Comparison of ENCODE assay signal across 8 cellular contexts in the genomic region with DNA sequence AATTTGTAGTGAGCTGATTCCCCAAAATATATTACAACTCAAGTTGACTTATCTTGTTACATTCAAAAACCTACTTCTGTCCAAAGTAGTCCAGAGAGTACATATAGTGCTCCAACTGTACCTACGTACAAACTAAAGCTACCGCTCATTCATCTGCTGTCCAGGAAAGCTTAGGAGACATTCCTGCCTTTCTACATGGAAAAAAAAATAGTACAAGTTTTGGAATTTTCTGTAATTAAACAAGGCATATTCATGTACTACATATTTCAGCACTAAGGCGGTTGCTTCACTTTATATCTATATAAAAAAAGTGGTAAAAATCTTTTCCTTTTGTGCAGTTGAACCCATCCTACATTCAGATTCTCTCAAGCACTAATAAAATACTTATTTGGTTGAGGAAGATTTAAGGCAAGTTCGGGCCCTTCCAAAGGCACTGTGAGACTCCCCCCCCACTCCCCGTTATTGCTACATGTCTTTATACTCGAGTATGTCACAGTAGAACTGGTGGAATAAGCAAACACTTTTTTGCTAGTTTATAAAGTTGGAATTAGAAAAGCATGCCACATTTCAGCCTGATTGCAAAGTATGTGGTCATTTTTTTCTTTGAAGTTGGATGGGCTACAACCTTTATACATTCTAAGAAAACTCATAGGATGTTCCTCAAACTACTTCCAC. TPM values are rescaled to one million over a fixed set of nuclear protein-coding genes. Genes with fewer than 3 reads are reported as not detected.
DNase-seq lines count a peak whose midpoint lies in the region; ATAC-seq and TF ChIP-seq lines count a peak whose summit lies in the region.

No MANE protein-coding gene starts in this region.

- H3K27me3 Mint-ChIP-seq in activated T-helper 17 cell treated with anti-CD3 and anti-CD28 coated beads, Interleukin-2, amount 50 U/mL, for 72 hours: no peaks in the 10 kb centered on the region
- H3K27me3 Mint-ChIP-seq in stimulated activated naive CD8-positive, alpha-beta T cell treated with anti-CD3 and anti-CD28 coated beads, Interleukin-15, amount 100 ng/mL, for 72 hours: no peaks in the 10 kb centered on the region

- H3K9me2 ChIP-seq in hepatocyte (replicated peaks; ENCODE audit: insufficient read depth): no peaks in the 10 kb centered on the region

- H4K20me1 ChIP-seq in hepatocyte (ENCODE audit: insufficient read depth, poor library complexity, severe bottlenecking): peaks cover 33% of the 10 kb centered on the region

- H3K27ac ChIP-seq in hepatocyte: peak overlapping the region; percentile 100

- H3K4me1 Mint-ChIP-seq in activated T-helper 17 cell treated with anti-CD3 and anti-CD28 coated beads, Interleukin-2, amount 50 U/mL, for 72 hours: peaks cover 29% of the 10 kb centered on the region
- peaks cover 51% of the 10 kb centered on the region for H3K4me1 Mint-ChIP-seq in stimulated activated naive CD8-positive, alpha-beta T cell treated with anti-CD3 and anti-CD28 coated beads, Interleukin-15, amount 100 ng/mL, for 72 hours

- H3K9me3 ChIP-seq in hepatocyte (ENCODE audit: low read depth): no peaks in the 10 kb centered on the region

- H3K4me2 ChIP-seq in hepatocyte: peak overlapping the region; percentile 77

- peaks cover 78% of the 10 kb centered on the region for H3K36me3 Mint-ChIP-seq in activated T-helper 17 cell treated with anti-CD3 and anti-CD28 coated beads, Interleukin-2, amount 50 U/mL, for 72 hours (ENCODE audit: low read depth)

- peaks cover 41% of the 10 kb centered on the region for H3K79me2 ChIP-seq in hepatocyte

- WGBS in hepatocyte (ENCODE audit: low lambda C conversion rate, missing lambda C conversion rate): 10% methylated on average over 6 of the region's 6 CpGs

- H2AFZ ChIP-seq in hepatocyte: no peak overlapping the region

- H3K27ac Mint-ChIP-seq in activated T-helper 17 cell treated with anti-CD3 and anti-CD28 coated beads, Interleukin-2, amount 50 U/mL, for 72 hours: peak overlapping the region; percentile 84
- H3K27ac Mint-ChIP-seq in stimulated activated naive CD8-positive, alpha-beta T cell treated with anti-CD3 and anti-CD28 coated beads, Interleukin-15, amount 100 ng/mL, for 72 hours: peak overlapping the region; percentile 98 to 99

- H3K4me3 ChIP-seq in hepatocyte: peak overlapping the region; percentile 69

- H3K9me3 Mint-ChIP-seq in activated T-helper 17 cell treated with anti-CD3 and anti-CD28 coated beads, Interleukin-2, amount 50 U/mL, for 72 hours: no peaks in the 10 kb centered on the region
- no peaks in the 10 kb centered on the region for H3K9me3 Mint-ChIP-seq in stimulated activated naive CD8-positive, alpha-beta T cell treated with anti-CD3 and anti-CD28 coated beads, Interleukin-15, amount 100 ng/mL, for 72 hours

- no peaks in the 10 kb centered on the region for H3K36me3 ChIP-seq in hepatocyte (replicated peaks; ENCODE audit: insufficient read depth, low read depth)

- no peaks in the 10 kb centered on the region for H3K27me3 ChIP-seq in hepatocyte

- TF ChIP-seq CTCF in hepatocyte (IDR thresholded peaks at IDR 0.05; ENCODE audit: poor library complexity): no peak

- H3K4me1 ChIP-seq in hepatocyte (ENCODE audit: insufficient read depth): peaks cover 35% of the 10 kb centered on the region

- peak; percentile 26 for DNase-seq in DMS 273 (lab: John Stamatoyannopoulos, UW; ENCODE audit: unreplicated experiment)
- no peak for DNase-seq in DMS 273 treated with DMSO at 0.1 percent for 48 hours (lab: John Stamatoyannopoulos, UW)
- DNase-seq in hepatocyte (ENCODE audit: low spot score): peak; percentile 39
- no peak for DNase-seq in stimulated activated naive CD8-positive, alpha-beta T cell treated with anti-CD3 and anti-CD28 coated beads, Interleukin-15, amount 100 ng/mL, for 72 hours
- no peak for DNase-seq in NCI-H748 treated with DMSO at 0.1 percent for 48 hours (lab: John Stamatoyannopoulos, UW)

- H3K4me3 Mint-ChIP-seq in activated T-helper 17 cell treated with anti-CD3 and anti-CD28 coated beads, Interleukin-2, amount 50 U/mL, for 72 hours: peak overlapping the region; percentile 86
- peak overlapping the region; percentile 79 to 96 for H3K4me3 Mint-ChIP-seq in stimulated activated naive CD8-positive, alpha-beta T cell treated with anti-CD3 and anti-CD28 coated beads, Interleukin-15, amount 100 ng/mL, for 72 hours

- no peak for ATAC-seq in activated T-helper 17 cell treated with anti-CD3 and anti-CD28 coated beads, Interleukin-2, amount 50 U/mL, for 72 hours (replicated peaks)
- ATAC-seq in stimulated activated naive CD8-positive, alpha-beta T cell treated with anti-CD3 and anti-CD28 coated beads, Interleukin-15, amount 100 ng/mL, for 72 hours: no peak
- ATAC-seq in HG03520 (IDR thresholded peaks at IDR 0.05; ENCODE audit: unreplicated experiment) (no peak), HG02759 (IDR thresholded peaks at IDR 0.05; ENCODE audit: unreplicated experiment) (no peak)

RNA-seq across cellular contexts. Expression of a gene that starts 3.8 kb away (rescaled TPM):
- 100 to 1,000 TPM in 1 of 2 donors, 10 to 100 TPM in 1; 57.8 to 185 TPM for total RNA-seq in activated T-helper 17 cell treated with anti-CD3 and anti-CD28 coated beads, Interleukin-2, amount 50 U/mL, for 72 hours
- total RNA-seq in hepatocyte: 77.6 and 85.1 TPM in 2 replicates
- 266 and 285 TPM in 2 replicates for polyA plus RNA-seq in hepatocyte

Comparison
In these comparisons a context has a peak if more than half of its experiments do, and no peak if none do; other contexts are left out.
1. DNase-seq: peak in DMS 273 (single experiment) and hepatocyte (single experiment); none in DMS 273 treated with DMSO at 0.1 percent for 48 hours (single experiment), stimulated activated naive CD8-positive, alpha-beta T cell treated with anti-CD3 and anti-CD28 coated beads, Interleukin-15, amount 100 ng/mL, for 72 hours (0 of 2) and NCI-H748 treated with DMSO at 0.1 percent for 48 hours (single experiment).